In genomic region chr11:101862410-101863233, GRCh38 we compare ENCODE assay signal across 9 cellular contexts. TPM values are rescaled to one million over a fixed set of nuclear protein-coding genes. Genes with fewer than 3 reads are reported as not detected.
DNase-seq lines count a peak whose midpoint lies in the region; ATAC-seq, FAIRE-seq and TF ChIP-seq lines count a peak whose summit lies in the region.
"Had no signal": no experiment of that assay in that cellular context is flagged by ENCODE, and none has a peak within 500 bp of the region (broad histone marks: within the 10 kb centered on the region; RNA-seq: fewer than 3 reads in every experiment).

No MANE protein-coding gene starts in this region.

- peak overlapping the region; percentile 58 for H2AFZ ChIP-seq in ACC112 (ENCODE audit: low read length, unreplicated experiment)

- H3K4me3 ChIP-seq in ACC112 (ENCODE audit: low read depth, low read length) (peak overlapping the region; percentile 22; the same call in 1 of the 2 replicates), adipocyte (ENCODE audit: low read length) (no peak overlapping the region), kidney (ENCODE audit: low read length in 2 of 2) (no peak overlapping the region)

- H3K9ac ChIP-seq in adipocyte (ENCODE audit: low read length) = peak overlapping the region; percentile 12
- no peak overlapping the region for H3K9ac ChIP-seq in kidney (ENCODE audit: low read length in 2 of 2)

- peak; percentile 49 for TF ChIP-seq CTCF in kidney (IDR thresholded peaks at IDR 0.05; ENCODE audit: borderline replicate concordance, extremely low read depth, insufficient read depth)

- peaks cover 34% of the 10 kb centered on the region for H3K4me1 ChIP-seq in ACC112 (ENCODE audit: control insufficient read depth, insufficient read depth, low read length, unreplicated experiment)
- H3K4me1 ChIP-seq in adipocyte (ENCODE audit: control insufficient read depth, insufficient read depth, low read length) = peaks cover 41% of the 10 kb centered on the region
- H3K4me1 ChIP-seq in kidney (ENCODE audit: control insufficient read depth in 1 of 2, insufficient read depth in 1 of 2, low read depth in 1 of 2, low read length in 2 of 2) = peaks cover 0 to 8% of the 10 kb centered on the region in 2 donors

- H3K9me3 ChIP-seq in adipocyte (ENCODE audit: control insufficient read depth, low read length) (peaks cover 7% of the 10 kb centered on the region), kidney (ENCODE audit: control insufficient read depth in 1 of 2, low read length in 2 of 2) (no peaks in the 10 kb centered on the region)

- no peaks in the 10 kb centered on the region for H3K27me3 ChIP-seq in ACC112 (ENCODE audit: insufficient read depth, low read length)
- H3K27me3 ChIP-seq in adipocyte (replicated peaks; ENCODE audit: control insufficient read depth, insufficient read depth, low read length) = no peaks in the 10 kb centered on the region

- H3K36me3 ChIP-seq in ACC112 (ENCODE audit: insufficient read depth, low read length) (no peaks in the 10 kb centered on the region), adipocyte (ENCODE audit: control insufficient read depth, insufficient read depth, low read length, severe bottlenecking) (no peaks in the 10 kb centered on the region), kidney (ENCODE audit: control insufficient read depth in 1 of 2, insufficient read depth in 2 of 2, low read length in 2 of 2) (no peaks in the 10 kb centered on the region)

- H3K27ac ChIP-seq in ACC112 (ENCODE audit: low read depth, low read length) = peak overlapping the region; percentile 73
- H3K27ac ChIP-seq in kidney (ENCODE audit: low read depth in 2 of 2, low read length in 2 of 2) = no peak overlapping the region

- FAIRE-seq in kidney (lab: Jason Lieb, UNC) = no peak

- H3K79me2 ChIP-seq in ACC112 (ENCODE audit: control insufficient read depth, insufficient read depth, low read length, unreplicated experiment) = no peaks in the 10 kb centered on the region

- intact Hi-C loops in kidney (cut with DNase I) = loop anchor here (10.0 kb wide), 1 partner anchor 142 kb away; no protein-coding TSS in a partner anchor

- no peak for ATAC-seq in GM21529 (IDR thresholded peaks at IDR 0.05; ENCODE audit: unreplicated experiment)
- no peak for ATAC-seq in HG02623 (IDR thresholded peaks at IDR 0.05; ENCODE audit: unreplicated experiment)
- ATAC-seq in GM18517 (IDR thresholded peaks at IDR 0.05; ENCODE audit: unreplicated experiment) = no peak
- no peak for ATAC-seq in HG02763 (IDR thresholded peaks at IDR 0.05; ENCODE audit: unreplicated experiment)

- peak; percentile 55 for DNase-seq in HPDE6-E6E7 (ENCODE audit: extremely low spot score)
- DNase-seq in adipocyte (ENCODE audit: low read depth) = peak; percentile 87
- DNase-seq in kidney = no peak
- DNase-seq: activated naive CD8-positive, alpha-beta T cell treated with anti-CD3 and anti-CD28 coated beads, Interleukin-2, amount 10 ng/mL, durations not matched to agents 7 days and 5 days had no signal

RNA-seq across cellular contexts. Expression of gene CEP126, which starts 52.2 kb away (rescaled TPM):
- 5.3 TPM for total RNA-seq in kidney
- 5.1 TPM for polyA plus RNA-seq in kidney (ENCODE audit: insufficient read depth, low read depth, low replicate concordance)

RNA-seq across cellular contexts. Expression of gene ANGPTL5, which starts 53.7 kb away (rescaled TPM):
- not detected for total RNA-seq in kidney
- not detected for polyA plus RNA-seq in kidney (ENCODE audit: insufficient read depth, low read depth, low replicate concordance)
- total RNA-seq: activated naive CD8-positive, alpha-beta T cell treated with anti-CD3 and anti-CD28 coated beads, Interleukin-2, amount 10 ng/mL, durations not matched to agents 7 days and 5 days had no signal
